Comparison of ENCODE assay signal across 21 cellular contexts in genomic region chr16:5668553-5668952, GRCh38.
"Had no signal": no experiment of that assay in that cellular context is flagged by ENCODE, and none has a peak within 500 bp of the region (broad histone marks: within the 10 kb centered on the region; RNA-seq: fewer than 3 reads in every experiment).

No MANE protein-coding gene starts in this region.

- ATAC-seq: mucosa of descending colon; naive thymus-derived CD4-positive, alpha-beta T cell; natural killer cell treated with Interleukin-12 subunit alpha and Interleukin-12 subunit beta and Interleukin-15 and Interleukin-18, amount 100 ng/mL, for 72 hours; right cardiac atrium; sciatic nerve; stimulated activated naive B cell treated with anti-CD40 and anti-IgM and Interleukin-4, amounts not matched to agents 10 μg/mL and 1 μg/mL and 100 μg/mL, for 72 hours; stimulated activated naive CD8-positive, alpha-beta T cell treated with anti-CD3 and anti-CD28 coated beads, Interleukin-15, Interleukin-2, amounts not matched to agents 100 U/mL and 50 U/mL, for 24 hours had no signal

- DNase-seq: hypothalamus; immature natural killer cell; left ventricle myocardium inferior; midbrain; mucosa of descending colon; naive thymus-derived CD4-positive, alpha-beta T cell; ovary; retina; right cardiac atrium; stimulated activated CD4-positive, alpha-beta T cell treated with anti-CD3 and anti-CD28 coated beads, Interleukin-12 subunit alpha, Interleukin-12 subunit beta, amount 100 ng/mL, for 4 hours; stimulated activated CD4-positive, alpha-beta T cell treated with anti-CD3 and anti-CD28 coated beads, Interleukin-15, amount 100 ng/mL, for 24 hours; stimulated activated CD4-positive, alpha-beta T cell treated with anti-CD3 and anti-CD28 coated beads, Interleukin-2, amount 100 ng/mL, for 24 hours; stimulated activated CD4-positive, alpha-beta T cell treated with anti-CD3 and anti-CD28 coated beads, Interleukin-4, amount 100 ng/mL, for 1 hour; stimulated activated naive B cell treated with anti-CD40 and anti-IgM and Interleukin-4, amounts not matched to agents 10 μg/mL and 1 μg/mL and 100 μg/mL, for 72 hours; stimulated activated naive CD8-positive, alpha-beta T cell treated with anti-CD3 and anti-CD28 coated beads, Interleukin-15, Interleukin-2, amounts not matched to agents 100 U/mL and 50 U/mL, for 24 hours; stomach; testis; tibial artery; uterus had no signal
